8 cellular contexts compared by ENCODE assay signal in the genomic region with DNA sequence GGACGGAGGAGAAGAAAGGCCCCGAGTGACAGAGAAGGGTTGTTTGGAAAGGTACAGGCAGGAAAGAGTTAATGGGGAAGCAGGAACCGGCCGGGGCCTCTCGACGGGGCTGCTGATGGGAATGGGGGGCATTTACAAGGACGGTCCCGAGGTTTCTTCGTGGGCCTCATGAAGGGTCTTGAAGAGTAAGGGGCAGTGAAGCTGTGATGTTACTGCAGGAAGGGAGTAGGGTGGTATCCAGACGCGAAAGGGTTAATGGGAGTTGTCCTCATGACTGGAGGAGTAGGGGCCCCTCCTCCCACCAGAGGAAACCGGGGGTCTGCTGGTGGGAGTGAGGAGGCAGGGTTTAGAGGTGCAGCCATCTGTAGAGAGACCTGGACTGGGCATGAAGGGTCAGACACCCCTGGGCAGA. TPM values are rescaled to one million over a fixed set of nuclear protein-coding genes. Genes with fewer than 3 reads are reported as not detected.
DNase-seq lines count a peak whose midpoint lies in the region; ATAC-seq and TF ChIP-seq lines count a peak whose summit lies in the region.

No MANE protein-coding gene starts in this region.

- POLR2A ChIA-PET in naive thymus-derived CD4-positive, alpha-beta T cell (lab: Charles Lee) = no interaction called here

- H3K9me3 ChIP-seq in Loucy (ENCODE audit: insufficient read depth, low read depth, low read length) = no peaks in the 10 kb centered on the region
- no peaks in the 10 kb centered on the region for H3K9me3 ChIP-seq in ectodermal cell (ENCODE audit: control insufficient read depth, low read length)
- no peaks in the 10 kb centered on the region for H3K9me3 ChIP-seq in naive thymus-derived CD4-positive, alpha-beta T cell (ENCODE audit: control insufficient read depth in 2 of 3, low read length in 3 of 3)

- H3K9me2 ChIP-seq in Loucy (replicated peaks; ENCODE audit: low read depth, low read length) = no peaks in the 10 kb centered on the region

- no peaks in the 10 kb centered on the region for H3F3A ChIP-seq in Loucy (ENCODE audit: low read depth)

- H2AFZ ChIP-seq in Loucy (ENCODE audit: low read length) = peak overlapping the region; percentile 93

- no peaks in the 10 kb centered on the region for H3K36me3 ChIP-seq in Loucy (ENCODE audit: insufficient read depth, low read length)
- peaks cover 9% of the 10 kb centered on the region for H3K36me3 ChIP-seq in ectodermal cell (ENCODE audit: control insufficient read depth, insufficient read depth, low read length)
- peaks cover 0 to 34% (median 0%) of the 10 kb centered on the region in 3 experiments for H3K36me3 ChIP-seq in naive thymus-derived CD4-positive, alpha-beta T cell (ENCODE audit: control insufficient read depth in 2 of 3, insufficient read depth in 3 of 3, low read length in 3 of 3)

- H3K9ac ChIP-seq in Loucy (ENCODE audit: low read depth, low read length, poor library complexity, severe bottlenecking) = peak overlapping the region; percentile 82

- CTCF ChIA-PET in naive thymus-derived CD4-positive, alpha-beta T cell (lab: Charles Lee) = interaction anchor here (0.6 to 2.7 kb wide), 2 partner anchors 8 to 70 kb away, joined by 3 to 9 read pairs; no protein-coding TSS in a partner anchor

- H3K27me3 Mint-ChIP-seq in naive thymus-derived CD4-positive, alpha-beta T cell = no peaks in the 10 kb centered on the region

- DNase-seq in AG10803 (ENCODE audit: low read depth) = no peak
- peak in 1 of 9 donors; percentile 15 for DNase-seq in naive thymus-derived CD4-positive, alpha-beta T cell
- no peak for DNase-seq in midbrain (lab: John Stamatoyannopoulos, UW)
- DNase-seq in EL = no peak

- H3K27ac Mint-ChIP-seq in naive thymus-derived CD4-positive, alpha-beta T cell = peak overlapping the region; percentile 87 to 98 (median 95)

- H4K20me1 ChIP-seq in Loucy (ENCODE audit: insufficient read depth, low read length, poor library complexity, severe bottlenecking) = no peaks in the 10 kb centered on the region

- H3K4me1 ChIP-seq in Loucy (ENCODE audit: insufficient read depth, low read length, poor library complexity, severe bottlenecking) (peaks cover 23% of the 10 kb centered on the region), ectodermal cell (ENCODE audit: control insufficient read depth, insufficient read depth, low read length) (peaks cover 18% of the 10 kb centered on the region)
- peaks cover 12 to 14% of the 10 kb centered on the region in 2 donors for H3K4me1 ChIP-seq in naive thymus-derived CD4-positive, alpha-beta T cell (ENCODE audit: control insufficient read depth in 2 of 2, insufficient read depth in 2 of 2, low read length in 2 of 2)

- peaks cover 28 to 46% (median 38%) of the 10 kb centered on the region in 7 donors for H3K4me1 Mint-ChIP-seq in naive thymus-derived CD4-positive, alpha-beta T cell

- WGBS in ectodermal cell, 2 experiments = 0 to 1% methylated on average over 12 of the region's 12 CpGs

- peak overlapping the region; percentile 69 for H3K4me2 ChIP-seq in Loucy (ENCODE audit: low read depth, low read length, poor library complexity, severe bottlenecking)

- peaks cover 0 to 18% (median 4%) of the 10 kb centered on the region in 5 donors for H3K36me3 Mint-ChIP-seq in naive thymus-derived CD4-positive, alpha-beta T cell

- intact Hi-C loops in naive thymus-derived CD4-positive, alpha-beta T cell (cut with micrococcal nuclease) = loop anchor here (1.0 to 10.0 kb wide), 13 partner anchors 22 to 680 kb away; partner anchors contain the start of genes ITGA3 (in 1 of the 2), KAT7 (in 1 of the 2), NXPH3 (in 1 of the 2) and SPOP (in 1 of the 2)

- no peak overlapping the region for H3K27ac ChIP-seq in ectodermal cell (ENCODE audit: insufficient read depth, low read depth, low read length, poor library complexity, severe bottlenecking)
- H3K27ac ChIP-seq in naive thymus-derived CD4-positive, alpha-beta T cell (ENCODE audit: low read depth, low read length) = peak overlapping the region; percentile 81

- no peak for ATAC-seq in naive thymus-derived CD4-positive, alpha-beta T cell
- ATAC-seq in HG03097 (IDR thresholded peaks at IDR 0.05; ENCODE audit: low FRiP score, unreplicated experiment) (no peak), HG03135 (IDR thresholded peaks at IDR 0.05; ENCODE audit: unreplicated experiment) (no peak)

- TF ChIP-seq CTCF in AG10803 (conservative IDR thresholded peaks at IDR 0.05; ENCODE audit: low read length) (no peak), Loucy (conservative IDR thresholded peaks at IDR 0.05; ENCODE audit: low read length) (no peak)

- no peaks in the 10 kb centered on the region for H3K27me3 ChIP-seq in Loucy (ENCODE audit: insufficient read depth, low read length, poor library complexity, severe bottlenecking)
- H3K27me3 ChIP-seq in ectodermal cell (ENCODE audit: control insufficient read depth, insufficient read depth, low read length, poor library complexity, severe bottlenecking) = no peaks in the 10 kb centered on the region
- no peaks in the 10 kb centered on the region for H3K27me3 ChIP-seq in naive thymus-derived CD4-positive, alpha-beta T cell (ENCODE audit: control insufficient read depth in 2 of 2, insufficient read depth in 2 of 2, low read length in 2 of 2)

- peak overlapping the region; percentile 91 to 100 (median 96) for H3K4me3 Mint-ChIP-seq in naive thymus-derived CD4-positive, alpha-beta T cell

- peaks cover 12% of the 10 kb centered on the region; the same call in 1 of the 2 replicates for H3K79me2 ChIP-seq in Loucy (ENCODE audit: insufficient read depth, low read length)

- H3K4me3 ChIP-seq in AG10803 (ENCODE audit: low read length) (peak overlapping the region; percentile 91), Loucy (ENCODE audit: low read length, poor library complexity, severe bottlenecking) (peak overlapping the region; percentile 83), ectodermal cell (ENCODE audit: insufficient read depth, low read depth, low read length) (peak overlapping the region; percentile 79)
- H3K4me3 ChIP-seq in naive thymus-derived CD4-positive, alpha-beta T cell (ENCODE audit: low read length) = peak overlapping the region; percentile 92

- peaks cover 0 to 2% (median 0%) of the 10 kb centered on the region in 11 donors for H3K9me3 Mint-ChIP-seq in naive thymus-derived CD4-positive, alpha-beta T cell

RNA-seq across cellular contexts. Expression of gene PDK2, which starts 0.5 kb away (rescaled TPM):
- 43.7 TPM for polyA plus RNA-seq in ectodermal cell (2013, experiment 1 of 4)
- polyA plus RNA-seq in ectodermal cell (2013, experiment 2 of 4) = 41.2 TPM
- polyA plus RNA-seq in ectodermal cell (2013, experiment 3 of 4) = 26.7 TPM
- polyA plus RNA-seq in ectodermal cell (2013, experiment 4 of 4) = 31.7 TPM
- total RNA-seq in naive thymus-derived CD4-positive, alpha-beta T cell = 10 to 100 TPM; 16.7 to 48.3 (median 22.5) TPM
- polyA plus RNA-seq in naive thymus-derived CD4-positive, alpha-beta T cell = 10 to 100 TPM; 37.2 to 50.4 TPM

RNA-seq across cellular contexts. Expression of gene SAMD14, which starts 34.3 kb away (rescaled TPM):
- 36.4 TPM for polyA plus RNA-seq in ectodermal cell (2013, experiment 1 of 4)
- 38.5 TPM for polyA plus RNA-seq in ectodermal cell (2013, experiment 2 of 4)
- 27.5 TPM for polyA plus RNA-seq in ectodermal cell (2013, experiment 3 of 4)
- polyA plus RNA-seq in ectodermal cell (2013, experiment 4 of 4) = 26.8 TPM
- total RNA-seq in naive thymus-derived CD4-positive, alpha-beta T cell = under 1 TPM in 2 of 5 experiments, not detected in 3; 0.70 to 0.78 TPM
- polyA plus RNA-seq in naive thymus-derived CD4-positive, alpha-beta T cell = not detected

RNA-seq across cellular contexts. Expression of gene ITGA3, which starts 39.7 kb away (rescaled TPM):
- polyA plus RNA-seq in ectodermal cell (2013, experiment 1 of 4) = 9.0 TPM
- 8.5 TPM for polyA plus RNA-seq in ectodermal cell (2013, experiment 2 of 4)
- 7.9 TPM for polyA plus RNA-seq in ectodermal cell (2013, experiment 3 of 4)
- polyA plus RNA-seq in ectodermal cell (2013, experiment 4 of 4) = 8.1 TPM
- 10 to 100 TPM in 2 of 5 experiments, 1 to 10 TPM in 3; 4.0 to 14.6 (median 8.6) TPM for total RNA-seq in naive thymus-derived CD4-positive, alpha-beta T cell
- 1 to 10 TPM; 1.4 to 2.4 TPM for polyA plus RNA-seq in naive thymus-derived CD4-positive, alpha-beta T cell

RNA-seq across cellular contexts. Expression of gene PPP1R9B, which starts 54.8 kb away (rescaled TPM):
- polyA plus RNA-seq in ectodermal cell (2013, experiment 1 of 4) = 30.9 TPM
- 25.8 TPM for polyA plus RNA-seq in ectodermal cell (2013, experiment 2 of 4)
- polyA plus RNA-seq in ectodermal cell (2013, experiment 3 of 4) = 22.3 TPM
- polyA plus RNA-seq in ectodermal cell (2013, experiment 4 of 4) = 24.5 TPM
- total RNA-seq in naive thymus-derived CD4-positive, alpha-beta T cell = 100 to 1,000 TPM in 2 of 5 experiments, 10 to 100 TPM in 3; 63.1 to 142 (median 69.1) TPM
- under 1 TPM; 0.63 to 0.72 TPM for polyA plus RNA-seq in naive thymus-derived CD4-positive, alpha-beta T cell
